ENCODE assay signal across 1 cellular context in the genomic region with DNA sequence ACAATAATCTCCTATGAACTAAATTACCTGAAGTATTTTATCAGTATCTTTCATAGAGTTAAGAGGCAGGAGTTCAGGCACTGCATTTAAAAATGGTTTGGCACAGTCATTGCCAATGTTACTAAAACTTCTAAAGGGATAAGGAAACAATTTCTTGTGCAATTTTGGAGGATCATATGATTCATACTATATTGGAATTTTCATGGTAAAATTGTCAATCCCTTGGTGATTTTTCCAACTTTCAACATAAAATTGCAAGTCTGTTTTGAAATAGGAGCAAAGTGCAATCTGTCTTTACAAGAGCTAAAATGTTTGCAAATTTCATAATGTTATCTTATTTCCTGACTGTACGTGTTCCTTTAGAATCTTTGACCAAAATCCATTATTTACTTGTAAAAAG.
TF ChIP-seq lines count a peak whose summit lies in the region.

No MANE protein-coding gene starts in this region.

TF ChIP-seq in WTC11, 78 proteins besides CTCF, POLR2A, EP300 and RAD21 (continued from another document):
- no peak for TF ChIP-seq ZBTB43 (CRISPR knock-in tag; IDR thresholded peaks at IDR 0.05)
- TF ChIP-seq PRRX2 (CRISPR knock-in tag; IDR thresholded peaks at IDR 0.05), result no peak
- no peak for TF ChIP-seq FOXP1 (CRISPR knock-in tag; IDR thresholded peaks at IDR 0.05; ENCODE audit: borderline replicate concordance)
- TF ChIP-seq, protein P1, sequence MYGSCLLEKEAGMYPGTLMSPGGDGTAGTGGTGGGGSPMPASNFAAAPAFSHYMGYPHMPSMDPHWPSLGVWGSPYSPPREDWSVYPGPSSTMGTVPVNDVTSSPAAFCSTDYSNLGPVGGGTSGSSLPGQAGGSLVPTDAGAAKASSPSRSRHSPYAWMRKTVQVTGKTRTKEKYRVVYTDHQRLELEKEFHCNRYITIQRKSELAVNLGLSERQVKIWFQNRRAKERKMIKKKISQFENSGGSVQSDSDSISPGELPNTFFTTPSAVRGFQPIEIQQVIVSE (CRISPR knock-in tag; IDR thresholded peaks at IDR 0.05; ENCODE audit: borderline replicate concordance), result no peak
- TF ChIP-seq, protein P2, sequence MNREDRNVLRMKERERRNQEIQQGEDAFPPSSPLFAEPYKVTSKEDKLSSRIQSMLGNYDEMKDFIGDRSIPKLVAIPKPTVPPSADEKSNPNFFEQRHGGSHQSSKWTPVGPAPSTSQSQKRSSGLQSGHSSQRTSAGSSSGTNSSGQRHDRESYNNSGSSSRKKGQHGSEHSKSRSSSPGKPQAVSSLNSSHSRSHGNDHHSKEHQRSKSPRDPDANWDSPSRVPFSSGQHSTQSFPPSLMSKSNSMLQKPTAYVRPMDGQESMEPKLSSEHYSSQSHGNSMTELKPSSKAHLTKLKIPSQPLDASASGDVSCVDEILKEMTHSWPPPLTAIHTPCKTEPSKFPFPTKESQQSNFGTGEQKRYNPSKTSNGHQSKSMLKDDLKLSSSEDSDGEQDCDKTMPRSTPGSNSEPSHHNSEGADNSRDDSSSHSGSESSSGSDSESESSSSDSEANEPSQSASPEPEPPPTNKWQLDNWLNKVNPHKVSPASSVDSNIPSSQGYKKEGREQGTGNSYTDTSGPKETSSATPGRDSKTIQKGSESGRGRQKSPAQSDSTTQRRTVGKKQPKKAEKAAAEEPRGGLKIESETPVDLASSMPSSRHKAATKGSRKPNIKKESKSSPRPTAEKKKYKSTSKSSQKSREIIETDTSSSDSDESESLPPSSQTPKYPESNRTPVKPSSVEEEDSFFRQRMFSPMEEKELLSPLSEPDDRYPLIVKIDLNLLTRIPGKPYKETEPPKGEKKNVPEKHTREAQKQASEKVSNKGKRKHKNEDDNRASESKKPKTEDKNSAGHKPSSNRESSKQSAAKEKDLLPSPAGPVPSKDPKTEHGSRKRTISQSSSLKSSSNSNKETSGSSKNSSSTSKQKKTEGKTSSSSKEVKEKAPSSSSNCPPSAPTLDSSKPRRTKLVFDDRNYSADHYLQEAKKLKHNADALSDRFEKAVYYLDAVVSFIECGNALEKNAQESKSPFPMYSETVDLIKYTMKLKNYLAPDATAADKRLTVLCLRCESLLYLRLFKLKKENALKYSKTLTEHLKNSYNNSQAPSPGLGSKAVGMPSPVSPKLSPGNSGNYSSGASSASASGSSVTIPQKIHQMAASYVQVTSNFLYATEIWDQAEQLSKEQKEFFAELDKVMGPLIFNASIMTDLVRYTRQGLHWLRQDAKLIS (CRISPR knock-in tag; IDR thresholded peaks at IDR 0.05; ENCODE audit: borderline replicate concordance), result no peak
